ENCODE assay signal across 23 cellular contexts in the genomic region with DNA sequence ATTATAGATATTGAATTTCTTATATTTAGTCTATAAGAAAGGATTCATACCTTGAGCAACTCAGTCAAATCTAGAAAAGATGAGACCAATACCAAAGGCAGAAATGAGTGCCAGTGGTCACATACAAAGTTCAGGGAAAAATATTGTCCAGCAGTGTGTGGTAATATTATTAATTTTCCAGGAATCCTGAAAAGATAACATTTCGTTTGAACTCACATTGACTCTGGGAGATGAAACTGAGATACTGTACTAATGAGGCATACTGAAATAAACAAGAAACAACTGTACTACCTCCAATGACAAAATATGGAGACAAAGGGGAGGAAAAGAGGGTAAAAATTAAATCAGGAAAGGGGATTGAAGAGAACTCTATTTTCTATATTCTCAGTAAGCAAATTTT.
"Had no signal": no experiment of that assay in that cellular context is flagged by ENCODE, and none has a peak within 500 bp of the region (broad histone marks: within the 10 kb centered on the region; RNA-seq: fewer than 3 reads in every experiment).

No MANE protein-coding gene starts in this region.

- H3K4me1 ChIP-seq: colonic mucosa, esophagus muscularis mucosa, esophagus squamous epithelium, foreskin keratinocyte, gastrocnemius medialis, gastroesophageal sphincter, heart left ventricle, heart right ventricle had no signal

- DNase-seq: colonic mucosa; cortex of kidney; dermis blood vessel endothelial cell; effector CD4-positive, alpha-beta T cell; effector CD8-positive, alpha-beta T cell; effector memory CD4-positive, alpha-beta T cell; effector memory CD8-positive, alpha-beta T cell; endodermal cell; erythroblast; esophagus squamous epithelium; foreskin fibroblast; foreskin keratinocyte; foreskin melanocyte; gastrocnemius medialis; glutamatergic neuron; head of caudate nucleus; heart left ventricle; heart right ventricle had no signal

- H3K27ac ChIP-seq: colonic mucosa, coronary artery, epithelial cell of prostate, esophagus muscularis mucosa, esophagus squamous epithelium, foreskin keratinocyte, gastrocnemius medialis, gastroesophageal sphincter, heart left ventricle, heart right ventricle had no signal

- H3K27me3 ChIP-seq: colonic mucosa, esophagus muscularis mucosa, esophagus squamous epithelium, foreskin keratinocyte, gastrocnemius medialis, gastroesophageal sphincter, heart left ventricle, heart right ventricle had no signal

- H3K4me3 ChIP-seq: colonic mucosa, coronary artery, esophagus muscularis mucosa, esophagus squamous epithelium, gastrocnemius medialis, gastroesophageal sphincter, heart left ventricle, heart right ventricle had no signal

- H3K9me3 ChIP-seq: colonic mucosa, esophagus muscularis mucosa, esophagus squamous epithelium, gastrocnemius medialis, gastroesophageal sphincter, heart left ventricle, heart right ventricle had no signal

- H3K36me3 ChIP-seq: colonic mucosa, esophagus muscularis mucosa, esophagus squamous epithelium, gastrocnemius medialis, gastroesophageal sphincter, heart left ventricle, heart right ventricle had no signal

- ATAC-seq: effector memory CD8-positive, alpha-beta T cell; esophagus mucosa; foreskin keratinocyte; gastrocnemius medialis; gastroesophageal sphincter; heart left ventricle; heart right ventricle had no signal
